1 cellular context compared by ENCODE assay signal in genomic region chr17:50684612-50685333, GRCh38.
TF ChIP-seq lines count a peak whose summit lies in the region.

No MANE protein-coding gene starts in this region.

TF ChIP-seq in HepG2, 621 proteins besides CTCF, POLR2A, EP300 and RAD21 (continued from another document and continues in another):
- TF ChIP-seq, protein P1, sequence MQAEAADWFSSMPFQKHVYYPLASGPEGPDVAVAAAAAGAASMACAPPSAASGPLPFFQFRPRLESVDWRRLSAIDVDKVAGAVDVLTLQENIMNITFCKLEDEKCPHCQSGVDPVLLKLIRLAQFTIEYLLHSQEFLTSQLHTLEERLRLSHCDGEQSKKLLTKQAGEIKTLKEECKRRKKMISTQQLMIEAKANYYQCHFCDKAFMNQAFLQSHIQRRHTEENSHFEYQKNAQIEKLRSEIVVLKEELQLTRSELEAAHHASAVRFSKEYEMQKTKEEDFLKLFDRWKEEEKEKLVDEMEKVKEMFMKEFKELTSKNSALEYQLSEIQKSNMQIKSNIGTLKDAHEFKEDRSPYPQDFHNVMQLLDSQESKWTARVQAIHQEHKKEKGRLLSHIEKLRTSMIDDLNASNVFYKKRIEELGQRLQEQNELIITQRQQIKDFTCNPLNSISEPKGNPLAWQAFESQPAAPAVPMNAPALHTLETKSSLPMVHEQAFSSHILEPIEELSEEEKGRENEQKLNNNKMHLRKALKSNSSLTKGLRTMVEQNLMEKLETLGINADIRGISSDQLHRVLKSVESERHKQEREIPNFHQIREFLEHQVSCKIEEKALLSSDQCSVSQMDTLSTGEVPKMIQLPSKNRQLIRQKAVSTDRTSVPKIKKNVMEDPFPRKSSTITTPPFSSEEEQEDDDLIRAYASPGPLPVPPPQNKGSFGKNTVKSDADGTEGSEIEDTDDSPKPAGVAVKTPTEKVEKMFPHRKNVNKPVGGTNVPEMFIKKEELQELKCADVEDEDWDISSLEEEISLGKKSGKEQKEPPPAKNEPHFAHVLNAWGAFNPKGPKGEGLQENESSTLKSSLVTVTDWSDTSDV (CRISPR knock-in tag; IDR thresholded peaks at IDR 0.05), result no peak
- TF ChIP-seq ETV5 (CRISPR knock-in tag; IDR thresholded peaks at IDR 0.05; ENCODE audit: borderline replicate concordance) (peak; percentile 98), ATF2 (CRISPR knock-in tag; IDR thresholded peaks at IDR 0.05) (peak; percentile 96), ATRX (CRISPR knock-in tag; IDR thresholded peaks at IDR 0.05; ENCODE audit: borderline replicate concordance) (no peak), SNRNP70 (IDR thresholded peaks at IDR 0.05; ENCODE audit: low read depth, low read length) (no peak), HDAC6 (IDR thresholded peaks at IDR 0.05; ENCODE audit: low read depth, low read length) (no peak), ELK4 (CRISPR knock-in tag; IDR thresholded peaks at IDR 0.05; ENCODE audit: borderline replicate concordance) (0 out of 2 replicates have a peak, but pooled peaks have one; percentile 43), HMGA1 (CRISPR knock-in tag; conservative IDR thresholded peaks at IDR 0.05) (no peak), MED8 (CRISPR knock-in tag; IDR thresholded peaks at IDR 0.05; ENCODE audit: insufficient replicate concordance) (peak; percentile 49), NKX3-1 (CRISPR knock-in tag; IDR thresholded peaks at IDR 0.05) (no peak), HNRNPH1 (optimal IDR thresholded peaks at IDR 0.05; ENCODE audit: low read depth, low read length) (peak; percentile 41), HNRNPLL (IDR thresholded peaks at IDR 0.05; ENCODE audit: low read depth, low read length, poor library complexity, severe bottlenecking) (peak; percentile 32), AKNA (CRISPR knock-in tag; IDR thresholded peaks at IDR 0.05; ENCODE audit: borderline replicate concordance) (peak; percentile 45; the same call in 1 of the 2 replicates), KDM5A (IDR thresholded peaks at IDR 0.05; ENCODE audit: borderline replicate concordance, low read length) (no peak; the same call in 1 of the 2 replicates), RFXANK (CRISPR knock-in tag; IDR thresholded peaks at IDR 0.05) (peak; percentile 75), CREB3 (CRISPR knock-in tag; IDR thresholded peaks at IDR 0.05) (peak; percentile 29; the same call in 1 of the 2 replicates), ZNF274 (CRISPR knock-in tag; IDR thresholded peaks at IDR 0.05) (peak; percentile 91; the same call in 1 of the 2 replicates), RBM22 (optimal IDR thresholded peaks at IDR 0.05; ENCODE audit: low read length) (no peak), FOSL2 (CRISPR knock-in tag; IDR thresholded peaks at IDR 0.05) (peak; percentile 96), BRD4 (CRISPR knock-in tag; IDR thresholded peaks at IDR 0.05) (peak; percentile 80; the same call in 1 of the 2 replicates), DMTF1 (CRISPR knock-in tag; IDR thresholded peaks at IDR 0.05) (no peak), CHD4 (IDR thresholded peaks at IDR 0.05; ENCODE audit: borderline replicate concordance, low read length) (peak; percentile 95), NCOA5 (CRISPR knock-in tag; IDR thresholded peaks at IDR 0.05) (no peak), ZNF124 (CRISPR knock-in tag; IDR thresholded peaks at IDR 0.05) (peak; percentile 91), ZNF225 (CRISPR knock-in tag; IDR thresholded peaks at IDR 0.05) (peak; percentile 49; the same call in 1 of the 2 replicates), USF2 (IDR thresholded peaks at IDR 0.05; ENCODE audit: low read depth, low read length) (no peak), USF2 (CRISPR knock-in tag; IDR thresholded peaks at IDR 0.05; ENCODE audit: borderline replicate concordance) (no peak; the same call in 1 of the 2 replicates), MZF1 (CRISPR knock-in tag; IDR thresholded peaks at IDR 0.05; ENCODE audit: borderline replicate concordance) (no peak), CREM (IDR thresholded peaks at IDR 0.05) (peak; percentile 83), CREM (CRISPR knock-in tag; IDR thresholded peaks at IDR 0.05) (no peak), ZNF292 (CRISPR knock-in tag; IDR thresholded peaks at IDR 0.05; ENCODE audit: borderline replicate concordance, low read depth) (peak; percentile 98), ZNF773 (CRISPR knock-in tag; IDR thresholded peaks at IDR 0.05; ENCODE audit: borderline replicate concordance) (no peak), SIX1 (CRISPR knock-in tag; IDR thresholded peaks at IDR 0.05; ENCODE audit: borderline replicate concordance) (peak; percentile 100), ZNF44 (CRISPR knock-in tag; IDR thresholded peaks at IDR 0.05) (peak; percentile 65; the same call in 1 of the 2 replicates), CEBPB (IDR thresholded peaks at IDR 0.05; ENCODE audit: borderline replicate concordance, low read depth, low read length) (peak; percentile 72; the same call in 1 of the 2 replicates), ZNF652 (CRISPR knock-in tag; IDR thresholded peaks at IDR 0.05; ENCODE audit: borderline replicate concordance, low read depth) (peak; percentile 74; the same call in 1 of the 2 replicates), NBN (conservative IDR thresholded peaks at IDR 0.05) (no peak), PHB2 (IDR thresholded peaks at IDR 0.05; ENCODE audit: partially characterized antibody) (no peak), CHCHD3 (CRISPR knock-in tag; IDR thresholded peaks at IDR 0.05) (no peak), REL (CRISPR knock-in tag; conservative IDR thresholded peaks at IDR 0.05) (peak; percentile 82; the same call in 1 of the 2 replicates)
- TF ChIP-seq, protein P2, sequence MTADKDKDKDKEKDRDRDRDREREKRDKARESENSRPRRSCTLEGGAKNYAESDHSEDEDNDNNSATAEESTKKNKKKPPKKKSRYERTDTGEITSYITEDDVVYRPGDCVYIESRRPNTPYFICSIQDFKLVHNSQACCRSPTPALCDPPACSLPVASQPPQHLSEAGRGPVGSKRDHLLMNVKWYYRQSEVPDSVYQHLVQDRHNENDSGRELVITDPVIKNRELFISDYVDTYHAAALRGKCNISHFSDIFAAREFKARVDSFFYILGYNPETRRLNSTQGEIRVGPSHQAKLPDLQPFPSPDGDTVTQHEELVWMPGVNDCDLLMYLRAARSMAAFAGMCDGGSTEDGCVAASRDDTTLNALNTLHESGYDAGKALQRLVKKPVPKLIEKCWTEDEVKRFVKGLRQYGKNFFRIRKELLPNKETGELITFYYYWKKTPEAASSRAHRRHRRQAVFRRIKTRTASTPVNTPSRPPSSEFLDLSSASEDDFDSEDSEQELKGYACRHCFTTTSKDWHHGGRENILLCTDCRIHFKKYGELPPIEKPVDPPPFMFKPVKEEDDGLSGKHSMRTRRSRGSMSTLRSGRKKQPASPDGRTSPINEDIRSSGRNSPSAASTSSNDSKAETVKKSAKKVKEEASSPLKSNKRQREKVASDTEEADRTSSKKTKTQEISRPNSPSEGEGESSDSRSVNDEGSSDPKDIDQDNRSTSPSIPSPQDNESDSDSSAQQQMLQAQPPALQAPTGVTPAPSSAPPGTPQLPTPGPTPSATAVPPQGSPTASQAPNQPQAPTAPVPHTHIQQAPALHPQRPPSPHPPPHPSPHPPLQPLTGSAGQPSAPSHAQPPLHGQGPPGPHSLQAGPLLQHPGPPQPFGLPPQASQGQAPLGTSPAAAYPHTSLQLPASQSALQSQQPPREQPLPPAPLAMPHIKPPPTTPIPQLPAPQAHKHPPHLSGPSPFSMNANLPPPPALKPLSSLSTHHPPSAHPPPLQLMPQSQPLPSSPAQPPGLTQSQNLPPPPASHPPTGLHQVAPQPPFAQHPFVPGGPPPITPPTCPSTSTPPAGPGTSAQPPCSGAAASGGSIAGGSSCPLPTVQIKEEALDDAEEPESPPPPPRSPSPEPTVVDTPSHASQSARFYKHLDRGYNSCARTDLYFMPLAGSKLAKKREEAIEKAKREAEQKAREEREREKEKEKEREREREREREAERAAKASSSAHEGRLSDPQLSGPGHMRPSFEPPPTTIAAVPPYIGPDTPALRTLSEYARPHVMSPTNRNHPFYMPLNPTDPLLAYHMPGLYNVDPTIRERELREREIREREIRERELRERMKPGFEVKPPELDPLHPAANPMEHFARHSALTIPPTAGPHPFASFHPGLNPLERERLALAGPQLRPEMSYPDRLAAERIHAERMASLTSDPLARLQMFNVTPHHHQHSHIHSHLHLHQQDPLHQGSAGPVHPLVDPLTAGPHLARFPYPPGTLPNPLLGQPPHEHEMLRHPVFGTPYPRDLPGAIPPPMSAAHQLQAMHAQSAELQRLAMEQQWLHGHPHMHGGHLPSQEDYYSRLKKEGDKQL (CRISPR knock-in tag; IDR thresholded peaks at IDR 0.05; ENCODE audit: low read depth), result peak; percentile 79
